Comparison of ENCODE assay signal across 1 cellular context in the genomic region with DNA sequence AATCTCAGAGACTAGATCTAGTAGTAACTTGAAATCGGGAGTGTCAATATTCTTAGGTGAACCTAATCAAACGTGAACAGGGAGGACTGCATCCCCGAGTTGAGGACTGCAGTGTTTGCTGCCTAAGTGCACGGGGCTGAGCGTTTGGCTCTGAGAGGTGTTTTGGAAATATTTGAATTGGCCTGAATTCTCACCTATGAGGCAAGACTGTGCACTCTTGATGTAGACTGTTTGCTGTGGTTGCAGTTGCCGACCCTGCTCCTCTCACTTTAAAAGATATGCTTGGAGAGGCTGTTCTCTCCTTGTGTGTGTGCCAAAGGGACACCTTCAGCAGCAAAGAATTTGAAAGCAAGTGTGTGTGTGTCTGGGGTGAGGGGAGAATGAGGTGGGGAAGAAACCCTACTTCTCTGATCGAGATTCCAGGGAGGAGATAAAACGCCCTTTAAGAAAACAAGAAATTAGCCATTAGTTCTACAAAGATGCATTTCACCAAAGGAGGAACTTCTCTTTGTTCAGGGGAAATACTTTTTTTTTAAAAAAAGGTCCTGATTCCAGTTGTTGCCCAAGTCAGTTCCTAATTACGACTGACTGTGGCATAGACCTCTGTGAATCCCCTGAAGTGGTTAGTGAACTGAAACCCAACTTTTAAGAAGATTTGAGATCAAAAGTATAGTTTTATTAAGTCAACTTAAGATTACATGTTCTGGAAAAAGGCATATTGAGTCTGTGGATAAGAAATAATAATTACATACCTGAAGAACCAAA.
TF ChIP-seq lines count a peak whose summit lies in the region.

No MANE protein-coding gene starts in this region.

TF ChIP-seq in H1, 55 proteins besides CTCF, POLR2A, EP300 and RAD21 (continued from another document):
- TF ChIP-seq PHF8 (conservative IDR thresholded peaks at IDR 0.05; ENCODE audit: low read depth, low read length) (no peak), NRF1 (IDR thresholded peaks at IDR 0.05; ENCODE audit: low read depth, low read length) (no peak), BCL11A (IDR thresholded peaks at IDR 0.05; ENCODE audit: low read depth in 2 of 2, low read length in 2 of 2) (no peak), POLR2AphosphoS5 (IDR thresholded peaks at IDR 0.05; ENCODE audit: low read depth, low read length) (no peak), SUZ12 (IDR thresholded peaks at IDR 0.05; ENCODE audit: low read length) (no peak), BACH1 (IDR thresholded peaks at IDR 0.05; ENCODE audit: low read length) (no peak), EZH2 (IDR thresholded peaks at IDR 0.05; ENCODE audit: low read depth, low read length, severe bottlenecking) (no peak), GTF2F1 (IDR thresholded peaks at IDR 0.05; ENCODE audit: borderline replicate concordance, low read depth, low read length) (no peak), KDM4A (IDR thresholded peaks at IDR 0.05; ENCODE audit: low read depth, low read length, severe bottlenecking) (no peak), SP4 (IDR thresholded peaks at IDR 0.05; ENCODE audit: low read length) (no peak), CEBPB (IDR thresholded peaks at IDR 0.05; ENCODE audit: low read depth, low read length) (no peak), RFX5 (IDR thresholded peaks at IDR 0.05; ENCODE audit: borderline replicate concordance, low read depth, low read length) (no peak), TCF12 (IDR thresholded peaks at IDR 0.05; ENCODE audit: low read depth, low read length) (no peak), ASH2L (IDR thresholded peaks at IDR 0.05; ENCODE audit: low read length) (no peak), SIX5 (IDR thresholded peaks at IDR 0.05; ENCODE audit: low read depth, low read length) (no peak), TBP (IDR thresholded peaks at IDR 0.05; ENCODE audit: low read depth, low read length) (no peak), KDM1A (IDR thresholded peaks at IDR 0.05; ENCODE audit: borderline replicate concordance, low read length) (no peak), RNF2 (IDR thresholded peaks at IDR 0.05; ENCODE audit: borderline replicate concordance, low read depth, low read length, missing control alignments, poor library complexity, severe bottlenecking) (no peak)
